Comparison of ENCODE assay signal across 10 cellular contexts in the genomic region with DNA sequence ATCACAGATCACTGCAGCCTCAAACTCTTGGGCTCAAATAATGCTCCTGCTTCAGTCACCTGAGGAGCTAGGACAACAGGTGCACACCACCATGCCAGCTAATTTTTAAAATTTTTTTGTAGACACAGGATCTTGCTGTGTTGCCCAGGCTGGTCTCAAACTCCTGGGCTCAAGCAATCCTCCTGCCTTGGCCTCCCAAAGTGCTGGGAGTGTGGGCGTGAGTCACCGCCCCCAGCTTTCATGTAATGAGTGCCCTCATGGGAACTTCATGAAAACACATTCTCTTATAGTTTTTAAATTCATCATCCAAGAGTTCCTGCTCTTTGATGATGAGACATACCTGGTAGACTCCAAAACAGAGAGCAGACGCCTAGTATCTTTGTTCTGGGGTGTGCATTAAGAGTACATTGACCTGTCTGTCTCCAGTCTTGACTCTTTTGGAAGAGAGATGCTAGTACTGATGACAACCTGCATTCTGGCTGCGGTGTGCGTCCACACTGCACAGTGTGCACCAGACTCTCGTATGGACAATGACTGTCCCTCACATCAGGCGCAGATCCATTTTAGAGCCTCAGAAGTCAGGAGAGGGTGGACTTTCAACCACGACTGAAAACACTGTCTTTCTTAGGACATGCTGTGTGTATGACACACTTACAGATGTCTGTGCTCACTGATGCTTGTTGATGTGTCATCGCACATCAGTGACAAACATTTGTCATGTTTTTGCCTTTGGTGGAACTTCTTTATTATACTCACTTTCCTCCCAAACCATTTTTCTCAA. TPM values are rescaled to one million over a fixed set of nuclear protein-coding genes. Genes with fewer than 3 reads are reported as not detected.
A peak's percentile ranks its signal among the peaks of the same experiment; 100 is the strongest.
DNase-seq lines count a peak whose midpoint lies in the region; ATAC-seq and TF ChIP-seq lines count a peak whose summit lies in the region.
"Had no signal": no experiment of that assay in that cellular context is flagged by ENCODE, and none has a peak within 500 bp of the region (broad histone marks: within the 10 kb centered on the region; RNA-seq: fewer than 3 reads in every experiment).

No MANE protein-coding gene starts in this region.

- H3K9me3 Mint-ChIP-seq in CD8-positive, alpha-beta T cell: no peaks in the 10 kb centered on the region
- H3K9me3 Mint-ChIP-seq in endodermal cell: no peaks in the 10 kb centered on the region
- H3K9me3 Mint-ChIP-seq: neural crest cell had no signal

- peaks cover 13% of the 10 kb centered on the region for H3K36me3 Mint-ChIP-seq in CD8-positive, alpha-beta T cell
- H3K36me3 Mint-ChIP-seq in endodermal cell (ENCODE audit: low read depth): no peaks in the 10 kb centered on the region

- WGBS in endodermal cell (ENCODE audit: insufficient coverage in 1 of 2, insufficient read length in 1 of 2), 2 experiments: 84 to 86% methylated on average over 8 to 9 of the region's 9 CpGs

- ATAC-seq in CD8-positive, alpha-beta T cell: peak; percentile 41

- H3K27me3 Mint-ChIP-seq in CD8-positive, alpha-beta T cell (ENCODE audit: low read depth): no peaks in the 10 kb centered on the region
- H3K27me3 Mint-ChIP-seq in endodermal cell (ENCODE audit: insufficient read depth): peaks cover 20% of the 10 kb centered on the region

- H3K4me1 Mint-ChIP-seq in CD8-positive, alpha-beta T cell (ENCODE audit: low read depth): peaks cover 69% of the 10 kb centered on the region
- H3K4me1 Mint-ChIP-seq in endodermal cell: peaks cover 12% of the 10 kb centered on the region

- peak overlapping the region; percentile 6 for H3K4me2 ChIP-seq in parathyroid adenoma (ENCODE audit: low read length)

- H3K4me3 ChIP-seq in CD8-positive, alpha-beta T cell (ENCODE audit: low read depth, low read length): peak overlapping the region; percentile 12
- H3K4me3 ChIP-seq in parathyroid adenoma (ENCODE audit: low read depth, low read length) (no peak overlapping the region), endodermal cell (ENCODE audit: low read length) (no peak overlapping the region)

- H3K9me3 ChIP-seq in CD8-positive, alpha-beta T cell (ENCODE audit: low read length): no peaks in the 10 kb centered on the region
- no peaks in the 10 kb centered on the region for H3K9me3 ChIP-seq in parathyroid adenoma (ENCODE audit: control insufficient read depth, low read length)
- no peaks in the 10 kb centered on the region for H3K9me3 ChIP-seq in endodermal cell (ENCODE audit: control insufficient read depth, low read length)

- no peaks in the 10 kb centered on the region for H3K36me3 ChIP-seq in CD8-positive, alpha-beta T cell (ENCODE audit: insufficient read depth, low read length)
- H3K36me3 ChIP-seq in parathyroid adenoma (ENCODE audit: control insufficient read depth, insufficient read depth, low read length) (no peaks in the 10 kb centered on the region), endodermal cell (ENCODE audit: control insufficient read depth, insufficient read depth, low read length) (no peaks in the 10 kb centered on the region)

- H3K4me3 Mint-ChIP-seq in CD8-positive, alpha-beta T cell: peak overlapping the region; percentile 70
- no peak overlapping the region for H3K4me3 Mint-ChIP-seq in endodermal cell
- H3K4me3 Mint-ChIP-seq: neural crest cell had no signal

- H3K27ac Mint-ChIP-seq in CD8-positive, alpha-beta T cell: peak overlapping the region; percentile 84
- H3K27ac Mint-ChIP-seq in endodermal cell: no peak overlapping the region

- POLR2A ChIA-PET in CD8-positive, alpha-beta T cell (lab: Charles Lee): interaction anchor here (0.6 to 3.1 kb wide), 4 partner anchors 11 to 96 kb away, joined by 3 to 16 read pairs (median 4); no protein-coding TSS in a partner anchor

- DNase-seq in CD8-positive, alpha-beta T cell: peak in 2 of 7 experiments; percentile 40 to 53
- peak; percentile 50 for DNase-seq in MV-4-11 (lab: John Stamatoyannopoulos, UW)
- peak; percentile 54 for DNase-seq in activated T-helper 9 cell treated with anti-CD3 and anti-CD28 coated beads, Interleukin-2, amount 50 U/mL, for 16 hours (ENCODE audit: low read depth)
- DNase-seq in endodermal cell: no peak
- DNase-seq in RKO (ENCODE audit: low spot score): no peak
- DNase-seq in NCI-H2196 (lab: John Stamatoyannopoulos, UW; ENCODE audit: unreplicated experiment): no peak
- DNase-seq in AG08396 (ENCODE audit: low spot score): no peak
- DNase-seq: NCI-H187 had no signal

- H3K27me3 ChIP-seq in CD8-positive, alpha-beta T cell (ENCODE audit: insufficient read depth, low read length): no peaks in the 10 kb centered on the region
- no peaks in the 10 kb centered on the region for H3K27me3 ChIP-seq in parathyroid adenoma (ENCODE audit: control insufficient read depth, insufficient read depth, low read length)
- H3K27me3 ChIP-seq in endodermal cell (ENCODE audit: control insufficient read depth, insufficient read depth, low read length, poor library complexity, severe bottlenecking): peaks cover 22% of the 10 kb centered on the region

- CTCF ChIA-PET in CD8-positive, alpha-beta T cell (lab: Charles Lee): interaction anchor here (0.7 to 4.1 kb wide), 7 partner anchors 9 to 51 kb away, joined by 3 to 34 read pairs (median 4); no protein-coding TSS in a partner anchor

- intact Hi-C loops in CD8-positive, alpha-beta T cell (cut with DNase I, micrococcal nuclease): loop anchor here in 1 of 2 experiments (5.0 kb wide), 1 partner anchor 46 kb away; no protein-coding TSS in a partner anchor

- no peak overlapping the region for H3K27ac ChIP-seq in CD8-positive, alpha-beta T cell (ENCODE audit: low read depth, low read length)
- H3K27ac ChIP-seq in parathyroid adenoma (no peak overlapping the region), endodermal cell (ENCODE audit: low read depth, low read length) (no peak overlapping the region)

- no peak for TF ChIP-seq CTCF in CD8-positive, alpha-beta T cell (IDR thresholded peaks at IDR 0.05)
- TF ChIP-seq CTCF in parathyroid adenoma (IDR thresholded peaks at IDR 0.05) (no peak), endodermal cell (conservative IDR thresholded peaks at IDR 0.05) (no peak)

- H3K4me1 ChIP-seq in CD8-positive, alpha-beta T cell (ENCODE audit: insufficient read depth, low read length): peaks cover 51% of the 10 kb centered on the region
- peaks cover 3% of the 10 kb centered on the region for H3K4me1 ChIP-seq in parathyroid adenoma
- H3K4me1 ChIP-seq in endodermal cell (ENCODE audit: control insufficient read depth, insufficient read depth, low read length): no peaks in the 10 kb centered on the region

- H3K79me2 ChIP-seq in parathyroid adenoma: no peaks in the 10 kb centered on the region

- no peak overlapping the region for H3K9ac ChIP-seq in parathyroid adenoma
- H3K9ac ChIP-seq in endodermal cell (ENCODE audit: extremely low read depth, low read length, poor library complexity, severe bottlenecking): no peak overlapping the region

- no peak overlapping the region for H2AFZ ChIP-seq in parathyroid adenoma

RNA-seq across cellular contexts. Expression of gene NRROS, which starts 2.0 kb away (rescaled TPM):
- total RNA-seq in CD8-positive, alpha-beta T cell: 1 to 10 TPM; 4.6 to 5.7 TPM
- 1 to 10 TPM; 2.1 to 3.2 TPM for total RNA-seq in endodermal cell
- polyA plus RNA-seq in endodermal cell (2013, experiment 1 of 2): 0.57 TPM
- polyA plus RNA-seq in endodermal cell (2013, experiment 2 of 2): 0.33 TPM

Comparison
In these comparisons a context has a peak if more than half of its experiments do, and no peak if none do; other contexts are left out.
1. DNase-seq: peak in MV-4-11 (single experiment) and activated T-helper 9 cell treated with anti-CD3 and anti-CD28 coated beads, Interleukin-2, amount 50 U/mL, for 16 hours (single experiment); none in endodermal cell (single experiment), RKO (single experiment), NCI-H2196 (single experiment) and AG08396 (single experiment).